ENCODE assay signal across 20 cellular contexts in genomic region chr10:97017474-97017903, GRCh38.
A peak's percentile ranks its signal among the peaks of the same experiment; 100 is the strongest.
DNase-seq lines count a peak whose midpoint lies in the region; ATAC-seq, FAIRE-seq and TF ChIP-seq lines count a peak whose summit lies in the region.
"Had no signal": no experiment of that assay in that cellular context is flagged by ENCODE, and none has a peak within 500 bp of the region (broad histone marks: within the 10 kb centered on the region; RNA-seq: fewer than 3 reads in every experiment).

No MANE protein-coding gene starts in this region.

- H3K4me3 Mint-ChIP-seq in activated naive CD4-positive, alpha-beta T cell treated with anti-CD3 and anti-CD28 coated beads, Interleukin-2, amount 10 ng/mL, durations not matched to agents 7 days and 5 days, result no peak overlapping the region
- peak overlapping the region; percentile 64 to 75 for H3K4me3 Mint-ChIP-seq in stimulated activated naive CD8-positive, alpha-beta T cell treated with anti-CD3 and anti-CD28 coated beads, Interleukin-15, amount 100 ng/mL, for 72 hours

- TF ChIP-seq CTCF in GM12878 (IDR thresholded peaks at IDR 0.05 in 2 of 3, conservative IDR thresholded peaks at IDR 0.05 in 1 of 3; ENCODE audit: control insufficient read depth in 2 of 3, extremely low read depth in 1 of 3, insufficient read depth in 1 of 3, low read depth in 3 of 3, low read length in 3 of 3), result no peak
- no peak for TF ChIP-seq CTCF in heart left ventricle (IDR thresholded peaks at IDR 0.05)

- CTCF ChIA-PET in activated naive CD4-positive, alpha-beta T cell treated with anti-CD3 and anti-CD28 coated beads, Interleukin-2, amount 10 ng/mL, durations not matched to agents 7 days and 5 days (lab: Charles Lee), result interaction anchor here (1.5 to 2.3 kb wide), 3 partner anchors 8 to 107 kb away, joined by 5 to 13 read pairs (median 6); no protein-coding TSS in a partner anchor
- CTCF ChIA-PET in GM12878 (lab: Yijun Ruan, JAX), result interaction anchor here (0.7 to 2.2 kb wide), 5 partner anchors 8 to 253 kb away, joined by 3 to 33 read pairs (median 6); no protein-coding TSS in a partner anchor

- peaks cover 18% of the 10 kb centered on the region for H3K4me1 Mint-ChIP-seq in activated naive CD4-positive, alpha-beta T cell treated with anti-CD3 and anti-CD28 coated beads, Interleukin-2, amount 10 ng/mL, durations not matched to agents 7 days and 5 days
- peaks cover 25% of the 10 kb centered on the region for H3K4me1 Mint-ChIP-seq in stimulated activated naive CD8-positive, alpha-beta T cell treated with anti-CD3 and anti-CD28 coated beads, Interleukin-15, amount 100 ng/mL, for 72 hours

- H3K27me3 ChIP-seq in Karpas-422 (ENCODE audit: low read length) (no peaks in the 10 kb centered on the region), GM12878 (replicated peaks in 1 of 2; ENCODE audit: control insufficient read depth in 2 of 2, insufficient read depth in 2 of 2, low read length in 1 of 2) (no peaks in the 10 kb centered on the region), heart left ventricle (no peaks in the 10 kb centered on the region)
- H3K27me3 ChIP-seq: breast epithelium, colonic mucosa, left lung, testis had no signal

- no peak for TF ChIP-seq EP300 in GM12878 (IDR thresholded peaks at IDR 0.05; ENCODE audit: borderline replicate concordance in 1 of 2, control insufficient read depth in 1 of 2, low read depth in 2 of 2, low read length in 2 of 2)

- no peak for TF ChIP-seq POLR2A in GM12878 (IDR thresholded peaks at IDR 0.05; ENCODE audit: low read depth, low read length)
- no peak for TF ChIP-seq POLR2A in heart left ventricle (IDR thresholded peaks at IDR 0.05)

- H3K27me3 Mint-ChIP-seq in activated naive CD4-positive, alpha-beta T cell treated with anti-CD3 and anti-CD28 coated beads, Interleukin-2, amount 10 ng/mL, durations not matched to agents 7 days and 5 days, result peaks cover 3% of the 10 kb centered on the region
- H3K27me3 Mint-ChIP-seq in stimulated activated naive CD8-positive, alpha-beta T cell treated with anti-CD3 and anti-CD28 coated beads, Interleukin-15, amount 100 ng/mL, for 72 hours, result no peaks in the 10 kb centered on the region
- H3K27me3 Mint-ChIP-seq: CD4-positive, alpha-beta memory T cell had no signal

- ATAC-seq in GM12878 (peak; percentile 12), GM18868 (IDR thresholded peaks at IDR 0.05; ENCODE audit: unreplicated experiment) (no peak), SK-N-SH treated with all-trans-retinoic acid at 6 μM for 48 hours (no peak), heart left ventricle (no peak)
- peak; percentile 9 for ATAC-seq in stimulated activated naive CD8-positive, alpha-beta T cell treated with anti-CD3 and anti-CD28 coated beads, Interleukin-15, amount 100 ng/mL, for 72 hours
- ATAC-seq: left lung had no signal

- no peaks in the 10 kb centered on the region for H3K9me2 ChIP-seq in Karpas-422 (replicated peaks; ENCODE audit: insufficient read depth, low read length)

- H3K4me3 ChIP-seq in Karpas-422 (ENCODE audit: low read length) (peak overlapping the region; percentile 63), GM12878 (0 out of 2 replicates have a peak overlapping the region, but pooled peaks have one; percentile 41), heart left ventricle (no peak overlapping the region)
- H3K4me3 ChIP-seq: breast epithelium, colonic mucosa, left lung, testis had no signal

- H3K9ac ChIP-seq in Karpas-422 (ENCODE audit: low read length), result peak overlapping the region; percentile 75
- no peak overlapping the region for H3K9ac ChIP-seq in GM12878 (ENCODE audit: control insufficient read depth, insufficient read depth, low read length)

- H3K79me2 ChIP-seq in Karpas-422 (ENCODE audit: low read length) (no peaks in the 10 kb centered on the region), GM12878 (ENCODE audit: control insufficient read depth, insufficient read depth, low read length) (no peaks in the 10 kb centered on the region)

- peak overlapping the region; percentile 68 for H3K4me2 ChIP-seq in Karpas-422 (ENCODE audit: low read depth, low read length, poor library complexity, severe bottlenecking)
- peak overlapping the region; percentile 97; the same call in 1 of the 2 replicates for H3K4me2 ChIP-seq in GM12878 (ENCODE audit: control insufficient read depth, insufficient read depth)

- H3K9me3 ChIP-seq in Karpas-422 (ENCODE audit: low read length) (no peaks in the 10 kb centered on the region), GM12878 (replicated peaks; ENCODE audit: control insufficient read depth, insufficient read depth, low read length) (no peaks in the 10 kb centered on the region), heart left ventricle (no peaks in the 10 kb centered on the region)
- H3K9me3 ChIP-seq: breast epithelium, colonic mucosa, testis had no signal

- BruUV-seq in GM12878 (replicated peaks; lab: Mats Ljungman, UMichigan), result no TSS peak

- no peak for FAIRE-seq in GM12878 (lab: Jason Lieb, UNC)
- FAIRE-seq: G401.6 had no signal

- 72% methylated on average over 5 of the region's 5 CpGs for WGBS in GM12878 (ENCODE audit: insufficient coverage, insufficient replicate concordance, low lambda C conversion rate, missing lambda C conversion rate)
- 87 to 94% (median 91%) methylated on average over 5 of the region's 5 CpGs for WGBS in heart left ventricle, 4 donors

- peak overlapping the region; percentile 98 for H3K27ac ChIP-seq in Karpas-422 (ENCODE audit: low read length)
- H3K27ac ChIP-seq in GM12878 (ENCODE audit: control insufficient read depth, insufficient read depth), result no peak overlapping the region
- no peak overlapping the region for H3K27ac ChIP-seq in heart left ventricle
- H3K27ac ChIP-seq: breast epithelium, colonic mucosa, left lung, testis had no signal

- no peaks in the 10 kb centered on the region for H3K36me3 ChIP-seq in Karpas-422 (ENCODE audit: insufficient read depth, low read length)
- H3K36me3 ChIP-seq in GM12878 (ENCODE audit: control insufficient read depth in 2 of 2, insufficient read depth in 2 of 2, low read length in 1 of 2), result no peaks in the 10 kb centered on the region
- no peaks in the 10 kb centered on the region for H3K36me3 ChIP-seq in heart left ventricle
- H3K36me3 ChIP-seq: breast epithelium, colonic mucosa, left lung had no signal

- H3K36me3 Mint-ChIP-seq in activated naive CD4-positive, alpha-beta T cell treated with anti-CD3 and anti-CD28 coated beads, Interleukin-2, amount 10 ng/mL, durations not matched to agents 7 days and 5 days, result no peaks in the 10 kb centered on the region
- H3K36me3 Mint-ChIP-seq: CD4-positive, alpha-beta memory T cell had no signal

- no peak for TF ChIP-seq RAD21 in GM12878 (IDR thresholded peaks at IDR 0.05; ENCODE audit: insufficient read depth, low read depth, low read length)

- peak; percentile 8 for DNase-seq in activated naive CD4-positive, alpha-beta T cell treated with anti-CD3 and anti-CD28 coated beads, Interleukin-2, amount 10 ng/mL, durations not matched to agents 7 days and 5 days
- DNase-seq in activated naive CD4-positive, alpha-beta T cell (lab: John Stamatoyannopoulos, UW), result no peak
- DNase-seq in Karpas-422 (no peak), GM12878 (ENCODE audit: low read depth, low spot score) (no peak), heart left ventricle (no peak)
- no peak for DNase-seq in stimulated activated naive CD8-positive, alpha-beta T cell treated with anti-CD3 and anti-CD28 coated beads, Interleukin-15, amount 100 ng/mL, for 72 hours
- DNase-seq: CD4-positive, alpha-beta memory T cell; colonic mucosa; DMS153; KG1; NCI-H1694 treated with DMSO at 0.1 percent for 48 hours; NCI-H748 treated with DMSO at 0.1 percent for 48 hours; OCI-M1; SHP77; testis had no signal

- POLR2A ChIA-PET in GM12878 (lab: Charles Lee), result interaction anchor here (1.2 to 1.5 kb wide), 2 partner anchors 24 to 26 kb away, joined by 3 to 5 read pairs; no protein-coding TSS in a partner anchor

- H4K20me1 ChIP-seq in Karpas-422 (ENCODE audit: insufficient read depth, low read depth, low read length) (no peaks in the 10 kb centered on the region), GM12878 (ENCODE audit: control insufficient read depth, insufficient read depth) (no peaks in the 10 kb centered on the region)

- intact Hi-C loops in GM12878 (cut with micrococcal nuclease; ENCODE audit: unreplicated experiment), result loop anchor here (2.0 kb wide), 1 partner anchor 39 kb away; no protein-coding TSS in a partner anchor
- intact Hi-C loops in heart left ventricle (cut with DNase I), result no loop called here

- in situ Hi-C loops in GM12878 (cut with MboI), result no loop called here

- H3K9me3 Mint-ChIP-seq in activated naive CD4-positive, alpha-beta T cell treated with anti-CD3 and anti-CD28 coated beads, Interleukin-2, amount 10 ng/mL, durations not matched to agents 7 days and 5 days, result no peaks in the 10 kb centered on the region
- H3K9me3 Mint-ChIP-seq in stimulated activated naive CD8-positive, alpha-beta T cell treated with anti-CD3 and anti-CD28 coated beads, Interleukin-15, amount 100 ng/mL, for 72 hours, result no peaks in the 10 kb centered on the region
- H3K9me3 Mint-ChIP-seq: CD4-positive, alpha-beta memory T cell had no signal

- SMC1A ChIA-PET in GM12878 (lab: Charles Lee; ENCODE audit: uncharacterized antibody, unreplicated experiment), result interaction anchor here (0.9 to 3.4 kb wide), 6 partner anchors 7 to 371 kb away, joined by 3 to 20 read pairs (median 8); no protein-coding TSS in a partner anchor

- H2AFZ ChIP-seq in Karpas-422 (ENCODE audit: low read length) (no peak overlapping the region), GM12878 (ENCODE audit: control insufficient read depth, low read depth, low read length) (no peak overlapping the region)

- no peak overlapping the region for H3K27ac Mint-ChIP-seq in activated naive CD4-positive, alpha-beta T cell treated with anti-CD3 and anti-CD28 coated beads, Interleukin-2, amount 10 ng/mL, durations not matched to agents 7 days and 5 days
- H3K27ac Mint-ChIP-seq in stimulated activated naive CD8-positive, alpha-beta T cell treated with anti-CD3 and anti-CD28 coated beads, Interleukin-15, amount 100 ng/mL, for 72 hours, result peak overlapping the region; percentile 85 to 95

- peaks cover 74% of the 10 kb centered on the region for H3K4me1 ChIP-seq in Karpas-422 (ENCODE audit: low read length)
- peaks cover 30% of the 10 kb centered on the region for H3K4me1 ChIP-seq in GM12878 (ENCODE audit: control insufficient read depth, insufficient read depth, low read length)
- peaks cover 0 to 20% (median 12%) of the 10 kb centered on the region in 12 donors for H3K4me1 ChIP-seq in heart left ventricle
- H3K4me1 ChIP-seq: breast epithelium, colonic mucosa, left lung had no signal

- RAD21 ChIA-PET in GM12878 (lab: Charles Lee; ENCODE audit: unreplicated experiment), result interaction anchor here (0.8 to 1.6 kb wide), 4 partner anchors 8 to 257 kb away, joined by 3 to 11 read pairs (median 4); no protein-coding TSS in a partner anchor

TF ChIP-seq in GM12878, 131 proteins besides CTCF, POLR2A, EP300 and RAD21 (continues in another document):
- TF ChIP-seq IKZF2 (IDR thresholded peaks at IDR 0.05) (no peak), SREBF2 (IDR thresholded peaks at IDR 0.05; ENCODE audit: low read length) (no peak), RCOR1 (conservative IDR thresholded peaks at IDR 0.05; ENCODE audit: low read depth, low read length) (no peak)

Comparison
In these comparisons a context has a peak if more than half of its experiments do, and no peak if none do; other contexts are left out.
1. H3K4me3 ChIP-seq: peak in Karpas-422 (single experiment) and GM12878 (single experiment); none in heart left ventricle (0 of 12).
2. ATAC-seq: peak in GM12878 (single experiment) and stimulated activated naive CD8-positive, alpha-beta T cell treated with anti-CD3 and anti-CD28 coated beads, Interleukin-15, amount 100 ng/mL, for 72 hours (single experiment); none in GM18868 (single experiment), SK-N-SH treated with all-trans-retinoic acid at 6 μM for 48 hours (single experiment) and heart left ventricle (0 of 4).